ENCODE assay signal across 17 cellular contexts in genomic region chr2:78811955-78812610, GRCh38.
DNase-seq lines count a peak whose midpoint lies in the region; ATAC-seq, FAIRE-seq and TF ChIP-seq lines count a peak whose summit lies in the region.
"Had no signal": no experiment of that assay in that cellular context is flagged by ENCODE, and none has a peak within 500 bp of the region (broad histone marks: within the 10 kb centered on the region; RNA-seq: fewer than 3 reads in every experiment).

No MANE protein-coding gene starts in this region.

- H3K4me2 ChIP-seq in GM23338: no peak overlapping the region
- H3K4me2 ChIP-seq: BLaER1 treated with 17β-estradiol and CSF1 and Interleukin-3, amounts not matched to agents 10 nM and 100 nM had no signal

- no peaks in the 10 kb centered on the region for H3K4me1 Mint-ChIP-seq in GM23338
- peaks cover 14% of the 10 kb centered on the region for H3K4me1 Mint-ChIP-seq in type B pancreatic cell (ENCODE audit: unreplicated experiment)

- H3K36me3 Mint-ChIP-seq in GM23338 (ENCODE audit: low read depth): no peaks in the 10 kb centered on the region
- no peaks in the 10 kb centered on the region for H3K36me3 Mint-ChIP-seq in type B pancreatic cell

- H3K27ac ChIP-seq in GM23338 (ENCODE audit: low read depth): no peak overlapping the region
- H3K27ac ChIP-seq: BLaER1 treated with 17β-estradiol and CSF1 and Interleukin-3, amounts not matched to agents 10 nM and 100 nM had no signal

- DNase-seq in GM23338 (ENCODE audit: low spot score) (no peak), NOMO-1 treated with DMSO at 0.1 percent for 48 hours (lab: John Stamatoyannopoulos, UW; ENCODE audit: unreplicated experiment) (peak; percentile 80), adipocyte (ENCODE audit: low read depth) (no peak), type B pancreatic cell (ENCODE audit: extremely low spot score, unreplicated experiment) (no peak), urothelium cell line (ENCODE audit: low spot score) (no peak)
- DNase-seq in activated effector memory CD4-positive, alpha-beta T cell treated with Interleukin-2 at 50 U/mL for 16 hours: no peak
- DNase-seq: ACHN; Calu3; CD4-positive, alpha-beta T cell; DMS 273 treated with DMSO at 0.1 percent for 48 hours; DMS79; GOT3; H9 had no signal

- no peaks in the 10 kb centered on the region for H3K9me3 Mint-ChIP-seq in GM23338
- H3K9me3 Mint-ChIP-seq in type B pancreatic cell: no peaks in the 10 kb centered on the region
- H3K9me3 Mint-ChIP-seq: H9 had no signal

- no peak for FAIRE-seq in urothelium cell line (lab: Jason Lieb, UNC)
- FAIRE-seq: GM12878, GM18507 had no signal

- H3K27ac Mint-ChIP-seq in GM23338: no peak overlapping the region
- H3K27ac Mint-ChIP-seq in type B pancreatic cell: peak overlapping the region; percentile 38
- H3K27ac Mint-ChIP-seq: CD4-positive, alpha-beta T cell; H9 had no signal

- no peaks in the 10 kb centered on the region for H3K27me3 ChIP-seq in GM23338 (ENCODE audit: insufficient read depth)
- no peaks in the 10 kb centered on the region for H3K27me3 ChIP-seq in adipocyte (replicated peaks; ENCODE audit: control insufficient read depth, insufficient read depth, low read length)
- H3K27me3 ChIP-seq: BLaER1 treated with 17β-estradiol and CSF1 and Interleukin-3, amounts not matched to agents 10 nM and 100 nM had no signal

- peaks cover 2% of the 10 kb centered on the region for H3K27me3 Mint-ChIP-seq in GM23338 (ENCODE audit: insufficient read depth, low read depth, poor library complexity)
- no peaks in the 10 kb centered on the region for H3K27me3 Mint-ChIP-seq in type B pancreatic cell
- H3K27me3 Mint-ChIP-seq: CD4-positive, alpha-beta T cell had no signal

- H3K4me3 Mint-ChIP-seq in GM23338 (no peak overlapping the region), type B pancreatic cell (no peak overlapping the region)
- H3K4me3 Mint-ChIP-seq: CD4-positive, alpha-beta T cell; H9 had no signal

- H3K4me1 ChIP-seq in GM23338 (ENCODE audit: insufficient read depth): no peaks in the 10 kb centered on the region
- no peaks in the 10 kb centered on the region for H3K4me1 ChIP-seq in adipocyte (ENCODE audit: control insufficient read depth, insufficient read depth, low read length)

- peak overlapping the region; percentile 16 for H3K9ac ChIP-seq in adipocyte (ENCODE audit: low read length)
- H3K9ac ChIP-seq: BLaER1 treated with 17β-estradiol and CSF1 and Interleukin-3, amounts not matched to agents 10 nM and 100 nM had no signal

- no peak for ATAC-seq in GM23338
- no peak for ATAC-seq in HG03521 (IDR thresholded peaks at IDR 0.05; ENCODE audit: unreplicated experiment)
- ATAC-seq: GM12878 had no signal

- TF ChIP-seq CTCF in GM23338 (conservative IDR thresholded peaks at IDR 0.05; ENCODE audit: low read depth in 2 of 2) (no peak), type B pancreatic cell (conservative IDR thresholded peaks at IDR 0.05) (no peak)

- H3K9me3 ChIP-seq in adipocyte (ENCODE audit: control insufficient read depth, low read length): no peaks in the 10 kb centered on the region
- H3K9me3 ChIP-seq: BLaER1 treated with 17β-estradiol and CSF1 and Interleukin-3, amounts not matched to agents 10 nM and 100 nM had no signal

- H3K9me2 ChIP-seq in GM23338 (ENCODE audit: insufficient read depth): no peaks in the 10 kb centered on the region

- no peak overlapping the region for H3K4me3 ChIP-seq in GM23338
- no peak overlapping the region for H3K4me3 ChIP-seq in adipocyte (ENCODE audit: low read length)
- H3K4me3 ChIP-seq: BLaER1 treated with 17β-estradiol and CSF1 and Interleukin-3, amounts not matched to agents 10 nM and 100 nM; GM12878 had no signal

- H3K36me3 ChIP-seq in GM23338 (ENCODE audit: insufficient read depth) (no peaks in the 10 kb centered on the region), adipocyte (ENCODE audit: control insufficient read depth, insufficient read depth, low read length, severe bottlenecking) (no peaks in the 10 kb centered on the region)
- H3K36me3 ChIP-seq: BLaER1 treated with 17β-estradiol and CSF1 and Interleukin-3, amounts not matched to agents 10 nM and 100 nM had no signal

- no peaks in the 10 kb centered on the region for H4K20me1 ChIP-seq in GM23338 (replicated peaks; ENCODE audit: insufficient read depth)
- H4K20me1 ChIP-seq: BLaER1 treated with 17β-estradiol and CSF1 and Interleukin-3, amounts not matched to agents 10 nM and 100 nM had no signal

- H3K79me2 ChIP-seq in GM23338 (replicated peaks; ENCODE audit: insufficient read depth): no peaks in the 10 kb centered on the region

- H3F3A ChIP-seq in GM23338 (replicated peaks; ENCODE audit: low read depth): no peaks in the 10 kb centered on the region

- H2AFZ ChIP-seq in GM23338: peak overlapping the region; percentile 58; the same call in 1 of the 2 replicates

TF ChIP-seq in GM23338, 12 proteins besides CTCF, POLR2A, EP300 and RAD21 (continues in another document):
- TF ChIP-seq ZNF114 (CRISPR knock-in tag; IDR thresholded peaks at IDR 0.05) (no peak), CREB1 (CRISPR knock-in tag; IDR thresholded peaks at IDR 0.05; ENCODE audit: low read depth) (no peak), ZNF462 (CRISPR knock-in tag; IDR thresholded peaks at IDR 0.05) (no peak), ZNF331 (CRISPR knock-in tag; IDR thresholded peaks at IDR 0.05; ENCODE audit: low read depth) (no peak), NANOG (IDR thresholded peaks at IDR 0.05; ENCODE audit: borderline replicate concordance) (no peak), EZH2phosphoT487 (IDR thresholded peaks at IDR 0.05; ENCODE audit: unreplicated experiment) (no peak), JUNB (IDR thresholded peaks at IDR 0.05; ENCODE audit: unreplicated experiment) (no peak), EZH2 (IDR thresholded peaks at IDR 0.05; ENCODE audit: low read depth, unreplicated experiment) (no peak), POLR2AphosphoS5 (IDR thresholded peaks at IDR 0.05; ENCODE audit: low read depth) (no peak)
- TF ChIP-seq, protein P1, sequence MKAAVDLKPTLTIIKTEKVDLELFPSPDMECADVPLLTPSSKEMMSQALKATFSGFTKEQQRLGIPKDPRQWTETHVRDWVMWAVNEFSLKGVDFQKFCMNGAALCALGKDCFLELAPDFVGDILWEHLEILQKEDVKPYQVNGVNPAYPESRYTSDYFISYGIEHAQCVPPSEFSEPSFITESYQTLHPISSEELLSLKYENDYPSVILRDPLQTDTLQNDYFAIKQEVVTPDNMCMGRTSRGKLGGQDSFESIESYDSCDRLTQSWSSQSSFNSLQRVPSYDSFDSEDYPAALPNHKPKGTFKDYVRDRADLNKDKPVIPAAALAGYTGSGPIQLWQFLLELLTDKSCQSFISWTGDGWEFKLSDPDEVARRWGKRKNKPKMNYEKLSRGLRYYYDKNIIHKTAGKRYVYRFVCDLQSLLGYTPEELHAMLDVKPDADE (IDR thresholded peaks at IDR 0.05): no peak
